1 cellular context compared by ENCODE assay signal in the genomic region with DNA sequence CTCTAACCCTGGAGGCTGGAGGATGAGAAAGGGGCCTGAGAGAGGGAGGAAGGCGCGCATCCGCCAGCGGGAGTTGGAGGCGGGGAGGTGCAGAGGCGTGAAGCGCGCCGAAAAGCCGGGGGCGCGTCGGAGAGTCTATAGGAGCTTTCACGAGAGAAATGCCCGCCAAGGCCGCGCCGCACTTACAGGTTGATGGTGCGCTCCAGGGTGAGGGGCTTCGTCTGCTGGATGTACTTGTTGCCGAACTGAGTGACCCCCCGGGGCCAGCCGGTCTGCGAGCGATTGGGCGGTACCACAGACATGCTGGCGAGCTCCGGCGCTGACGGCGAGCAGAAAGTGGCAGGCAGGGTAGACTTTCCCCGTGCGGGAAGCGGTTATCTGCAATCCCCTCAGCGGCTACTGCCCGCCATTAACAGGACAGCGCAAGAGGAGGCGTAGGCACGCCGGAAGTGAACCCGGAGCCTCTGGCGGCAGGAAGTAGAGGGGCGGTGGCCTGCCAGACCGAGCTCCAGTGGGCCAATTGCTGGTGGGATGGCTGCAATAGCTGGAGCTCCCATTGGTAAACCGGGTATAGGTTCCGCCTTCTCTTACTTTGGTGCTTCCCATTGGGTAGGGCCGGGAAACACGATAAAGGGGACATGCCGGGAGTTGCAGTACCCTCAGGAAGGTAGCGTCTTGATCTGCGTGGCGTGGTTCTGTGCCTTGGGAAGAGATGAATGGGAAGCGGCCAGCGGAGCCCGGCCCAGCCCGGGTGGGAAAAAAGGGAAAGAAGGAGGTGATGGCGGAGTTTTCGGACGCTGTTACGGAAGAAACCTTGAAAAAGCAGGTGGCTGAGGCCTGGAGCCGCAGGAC.
TF ChIP-seq lines count a peak whose summit lies in the region.

A gene (minus strand): TSS at position 432 of the 852 bp plus-strand sequence. CDS start 130 bp downstream, at position 302.
A gene (plus strand): TSS at position 654 of the 852 bp plus-strand sequence. CDS start 59 bp downstream, at position 713.

TF ChIP-seq in HepG2, 621 proteins besides CTCF, POLR2A, EP300 and RAD21 (continued from another document and continues in another):
- TF ChIP-seq, protein P1, sequence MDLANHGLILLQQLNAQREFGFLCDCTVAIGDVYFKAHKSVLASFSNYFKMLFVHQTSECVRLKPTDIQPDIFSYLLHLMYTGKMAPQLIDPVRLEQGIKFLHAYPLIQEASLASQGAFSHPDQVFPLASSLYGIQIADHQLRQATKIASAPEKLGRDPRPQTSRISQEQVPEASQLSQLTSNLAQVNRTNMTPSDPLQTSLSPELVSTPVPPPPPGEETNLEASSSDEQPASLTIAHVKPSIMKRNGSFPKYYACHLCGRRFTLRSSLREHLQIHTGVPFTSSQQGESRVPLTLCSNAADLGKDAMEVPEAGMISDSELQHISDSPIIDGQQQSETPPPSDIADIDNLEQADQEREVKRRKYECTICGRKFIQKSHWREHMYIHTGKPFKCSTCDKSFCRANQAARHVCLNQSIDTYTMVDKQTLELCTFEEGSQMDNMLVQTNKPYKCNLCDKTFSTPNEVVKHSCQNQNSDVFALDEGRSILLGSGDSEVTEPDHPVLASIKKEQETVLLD (CRISPR knock-in tag; IDR thresholded peaks at IDR 0.05; ENCODE audit: low read depth): 0 out of 2 replicates have a peak, but pooled peaks have one; percentile 20
- TF ChIP-seq MED13 (CRISPR knock-in tag; IDR thresholded peaks at IDR 0.05) (peak; percentile 60; the same call in 1 of the 2 replicates), MIER2 (CRISPR knock-in tag; IDR thresholded peaks at IDR 0.05) (no peak), TOPORS (CRISPR knock-in tag; IDR thresholded peaks at IDR 0.05) (no peak), NCOA5 (CRISPR knock-in tag; IDR thresholded peaks at IDR 0.05) (no peak), SPEN (CRISPR knock-in tag; IDR thresholded peaks at IDR 0.05; ENCODE audit: low read depth) (peak; percentile 76; the same call in 1 of the 2 replicates), TP53 (CRISPR knock-in tag; conservative IDR thresholded peaks at IDR 0.05) (0 out of 2 replicates have a peak, but pooled peaks have one; percentile 83), BHLHE40 (IDR thresholded peaks at IDR 0.05; ENCODE audit: low read length) (no peak), ZKSCAN5 (CRISPR knock-in tag; IDR thresholded peaks at IDR 0.05) (no peak), ZNF670 (CRISPR knock-in tag; IDR thresholded peaks at IDR 0.05; ENCODE audit: borderline replicate concordance) (0 out of 2 replicates have a peak, but pooled peaks have one; percentile 35), ZNF547 (CRISPR knock-in tag; IDR thresholded peaks at IDR 0.05) (no peak; the same call in 1 of the 2 replicates), DMAP1 (CRISPR knock-in tag; IDR thresholded peaks at IDR 0.05) (peak; percentile 83), SMAD9 (CRISPR knock-in tag; IDR thresholded peaks at IDR 0.05) (0 out of 2 replicates have a peak, but pooled peaks have one; percentile 26), DR1 (CRISPR knock-in tag; IDR thresholded peaks at IDR 0.05) (peak; percentile 89), ZSCAN12 (CRISPR knock-in tag; IDR thresholded peaks at IDR 0.05) (0 out of 2 replicates have a peak, but pooled peaks have one; percentile 58), RARA (CRISPR knock-in tag; IDR thresholded peaks at IDR 0.05) (no peak; the same call in none of the 2 replicates), ATAD3A (CRISPR knock-in tag; IDR thresholded peaks at IDR 0.05) (no peak), CBX5 (CRISPR knock-in tag; IDR thresholded peaks at IDR 0.05; ENCODE audit: borderline replicate concordance) (0 out of 2 replicates have a peak, but pooled peaks have one; percentile 1), ZFX (CRISPR knock-in tag; IDR thresholded peaks at IDR 0.05; ENCODE audit: low read depth) (peak; percentile 94), ZFY (CRISPR knock-in tag; IDR thresholded peaks at IDR 0.05) (peak; percentile 92), RXRB (CRISPR knock-in tag; IDR thresholded peaks at IDR 0.05; ENCODE audit: borderline replicate concordance) (no peak), HNRNPH1 (optimal IDR thresholded peaks at IDR 0.05; ENCODE audit: low read depth, low read length) (no peak), HNRNPUL1 (IDR thresholded peaks at IDR 0.05; ENCODE audit: low read depth, low read length) (no peak), GABPA (IDR thresholded peaks at IDR 0.05; ENCODE audit: low read depth, low read length) (peak; percentile 92), GABPA (CRISPR knock-in tag; IDR thresholded peaks at IDR 0.05; ENCODE audit: low read depth) (peak; percentile 98), NFE2 (CRISPR knock-in tag; IDR thresholded peaks at IDR 0.05) (no peak), KDM1A (CRISPR knock-in tag; IDR thresholded peaks at IDR 0.05) (no peak), GTF3A (CRISPR knock-in tag; conservative IDR thresholded peaks at IDR 0.05) (no peak), MXI1 (IDR thresholded peaks at IDR 0.05; ENCODE audit: borderline replicate concordance, low read depth, low read length) (peak; percentile 89; the same call in 2 of the 3 replicates), SALL1 (CRISPR knock-in tag; IDR thresholded peaks at IDR 0.05) (peak; percentile 72), ZBTB3 (CRISPR knock-in tag; IDR thresholded peaks at IDR 0.05; ENCODE audit: borderline replicate concordance, low read depth) (no peak), ZNF296 (CRISPR knock-in tag; conservative IDR thresholded peaks at IDR 0.05) (no peak), ZNF143 (CRISPR knock-in tag; IDR thresholded peaks at IDR 0.05) (peak; percentile 88), HDAC2 (CRISPR knock-in tag; IDR thresholded peaks at IDR 0.05) (peak; percentile 41; the same call in 1 of the 2 replicates), JDP2 (CRISPR knock-in tag; IDR thresholded peaks at IDR 0.05; ENCODE audit: borderline replicate concordance) (no peak), ZNF792 (CRISPR knock-in tag; IDR thresholded peaks at IDR 0.05) (no peak), ZNF34 (CRISPR knock-in tag; IDR thresholded peaks at IDR 0.05; ENCODE audit: borderline replicate concordance) (no peak), FLYWCH1 (CRISPR knock-in tag; IDR thresholded peaks at IDR 0.05) (no peak)
- TF ChIP-seq, protein P2, sequence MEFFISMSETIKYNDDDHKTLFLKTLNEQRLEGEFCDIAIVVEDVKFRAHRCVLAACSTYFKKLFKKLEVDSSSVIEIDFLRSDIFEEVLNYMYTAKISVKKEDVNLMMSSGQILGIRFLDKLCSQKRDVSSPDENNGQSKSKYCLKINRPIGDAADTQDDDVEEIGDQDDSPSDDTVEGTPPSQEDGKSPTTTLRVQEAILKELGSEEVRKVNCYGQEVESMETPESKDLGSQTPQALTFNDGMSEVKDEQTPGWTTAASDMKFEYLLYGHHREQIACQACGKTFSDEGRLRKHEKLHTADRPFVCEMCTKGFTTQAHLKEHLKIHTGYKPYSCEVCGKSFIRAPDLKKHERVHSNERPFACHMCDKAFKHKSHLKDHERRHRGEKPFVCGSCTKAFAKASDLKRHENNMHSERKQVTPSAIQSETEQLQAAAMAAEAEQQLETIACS (CRISPR knock-in tag; IDR thresholded peaks at IDR 0.05): peak; percentile 5; the same call in 1 of the 2 replicates
- TF ChIP-seq, protein P3, sequence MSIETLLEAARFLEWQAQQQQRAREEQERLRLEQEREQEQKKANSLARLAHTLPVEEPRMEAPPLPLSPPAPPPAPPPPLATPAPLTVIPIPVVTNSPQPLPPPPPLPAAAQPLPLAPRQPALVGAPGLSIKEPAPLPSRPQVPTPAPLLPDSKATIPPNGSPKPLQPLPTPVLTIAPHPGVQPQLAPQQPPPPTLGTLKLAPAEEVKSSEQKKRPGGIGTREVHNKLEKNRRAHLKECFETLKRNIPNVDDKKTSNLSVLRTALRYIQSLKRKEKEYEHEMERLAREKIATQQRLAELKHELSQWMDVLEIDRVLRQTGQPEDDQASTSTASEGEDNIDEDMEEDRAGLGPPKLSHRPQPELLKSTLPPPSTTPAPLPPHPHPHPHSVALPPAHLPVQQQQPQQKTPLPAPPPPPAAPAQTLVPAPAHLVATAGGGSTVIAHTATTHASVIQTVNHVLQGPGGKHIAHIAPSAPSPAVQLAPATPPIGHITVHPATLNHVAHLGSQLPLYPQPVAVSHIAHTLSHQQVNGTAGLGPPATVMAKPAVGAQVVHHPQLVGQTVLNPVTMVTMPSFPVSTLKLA (IDR thresholded peaks at IDR 0.05): peak; percentile 20; the same call in 1 of the 2 replicates
- TF ChIP-seq, protein P4, sequence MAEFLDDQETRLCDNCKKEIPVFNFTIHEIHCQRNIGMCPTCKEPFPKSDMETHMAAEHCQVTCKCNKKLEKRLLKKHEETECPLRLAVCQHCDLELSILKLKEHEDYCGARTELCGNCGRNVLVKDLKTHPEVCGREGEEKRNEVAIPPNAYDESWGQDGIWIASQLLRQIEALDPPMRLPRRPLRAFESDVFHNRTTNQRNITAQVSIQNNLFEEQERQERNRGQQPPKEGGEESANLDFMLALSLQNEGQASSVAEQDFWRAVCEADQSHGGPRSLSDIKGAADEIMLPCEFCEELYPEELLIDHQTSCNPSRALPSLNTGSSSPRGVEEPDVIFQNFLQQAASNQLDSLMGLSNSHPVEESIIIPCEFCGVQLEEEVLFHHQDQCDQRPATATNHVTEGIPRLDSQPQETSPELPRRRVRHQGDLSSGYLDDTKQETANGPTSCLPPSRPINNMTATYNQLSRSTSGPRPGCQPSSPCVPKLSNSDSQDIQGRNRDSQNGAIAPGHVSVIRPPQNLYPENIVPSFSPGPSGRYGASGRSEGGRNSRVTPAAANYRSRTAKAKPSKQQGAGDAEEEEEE (CRISPR knock-in tag; IDR thresholded peaks at IDR 0.05; ENCODE audit: borderline replicate concordance): 0 out of 2 replicates have a peak, but pooled peaks have one; percentile 35
- TF ChIP-seq, protein P5, sequence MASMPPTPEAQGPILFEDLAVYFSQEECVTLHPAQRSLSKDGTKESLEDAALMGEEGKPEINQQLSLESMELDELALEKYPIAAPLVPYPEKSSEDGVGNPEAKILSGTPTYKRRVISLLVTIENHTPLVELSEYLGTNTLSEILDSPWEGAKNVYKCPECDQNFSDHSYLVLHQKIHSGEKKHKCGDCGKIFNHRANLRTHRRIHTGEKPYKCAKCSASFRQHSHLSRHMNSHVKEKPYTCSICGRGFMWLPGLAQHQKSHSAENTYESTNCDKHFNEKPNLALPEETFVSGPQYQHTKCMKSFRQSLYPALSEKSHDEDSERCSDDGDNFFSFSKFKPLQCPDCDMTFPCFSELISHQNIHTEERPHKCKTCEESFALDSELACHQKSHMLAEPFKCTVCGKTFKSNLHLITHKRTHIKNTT (CRISPR knock-in tag; IDR thresholded peaks at IDR 0.05): no peak
- TF ChIP-seq, protein P6, sequence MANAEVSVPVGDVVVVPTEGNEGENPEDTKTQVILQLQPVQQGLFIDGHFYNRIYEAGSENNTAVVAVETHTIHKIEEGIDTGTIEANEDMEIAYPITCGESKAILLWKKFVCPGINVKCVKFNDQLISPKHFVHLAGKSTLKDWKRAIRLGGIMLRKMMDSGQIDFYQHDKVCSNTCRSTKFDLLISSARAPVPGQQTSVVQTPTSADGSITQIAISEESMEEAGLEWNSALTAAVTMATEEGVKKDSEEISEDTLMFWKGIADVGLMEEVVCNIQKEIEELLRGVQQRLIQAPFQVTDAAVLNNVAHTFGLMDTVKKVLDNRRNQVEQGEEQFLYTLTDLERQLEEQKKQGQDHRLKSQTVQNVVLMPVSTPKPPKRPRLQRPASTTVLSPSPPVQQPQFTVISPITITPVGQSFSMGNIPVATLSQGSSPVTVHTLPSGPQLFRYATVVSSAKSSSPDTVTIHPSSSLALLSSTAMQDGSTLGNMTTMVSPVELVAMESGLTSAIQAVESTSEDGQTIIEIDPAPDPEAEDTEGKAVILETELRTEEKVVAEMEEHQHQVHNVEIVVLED (CRISPR knock-in tag; IDR thresholded peaks at IDR 0.05; ENCODE audit: borderline replicate concordance): peak; percentile 97
- TF ChIP-seq, protein P7, sequence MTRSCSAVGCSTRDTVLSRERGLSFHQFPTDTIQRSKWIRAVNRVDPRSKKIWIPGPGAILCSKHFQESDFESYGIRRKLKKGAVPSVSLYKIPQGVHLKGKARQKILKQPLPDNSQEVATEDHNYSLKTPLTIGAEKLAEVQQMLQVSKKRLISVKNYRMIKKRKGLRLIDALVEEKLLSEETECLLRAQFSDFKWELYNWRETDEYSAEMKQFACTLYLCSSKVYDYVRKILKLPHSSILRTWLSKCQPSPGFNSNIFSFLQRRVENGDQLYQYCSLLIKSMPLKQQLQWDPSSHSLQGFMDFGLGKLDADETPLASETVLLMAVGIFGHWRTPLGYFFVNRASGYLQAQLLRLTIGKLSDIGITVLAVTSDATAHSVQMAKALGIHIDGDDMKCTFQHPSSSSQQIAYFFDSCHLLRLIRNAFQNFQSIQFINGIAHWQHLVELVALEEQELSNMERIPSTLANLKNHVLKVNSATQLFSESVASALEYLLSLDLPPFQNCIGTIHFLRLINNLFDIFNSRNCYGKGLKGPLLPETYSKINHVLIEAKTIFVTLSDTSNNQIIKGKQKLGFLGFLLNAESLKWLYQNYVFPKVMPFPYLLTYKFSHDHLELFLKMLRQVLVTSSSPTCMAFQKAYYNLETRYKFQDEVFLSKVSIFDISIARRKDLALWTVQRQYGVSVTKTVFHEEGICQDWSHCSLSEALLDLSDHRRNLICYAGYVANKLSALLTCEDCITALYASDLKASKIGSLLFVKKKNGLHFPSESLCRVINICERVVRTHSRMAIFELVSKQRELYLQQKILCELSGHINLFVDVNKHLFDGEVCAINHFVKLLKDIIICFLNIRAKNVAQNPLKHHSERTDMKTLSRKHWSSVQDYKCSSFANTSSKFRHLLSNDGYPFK (CRISPR knock-in tag; IDR thresholded peaks at IDR 0.05; ENCODE audit: borderline replicate concordance): peak; percentile 99
- TF ChIP-seq, protein P8, sequence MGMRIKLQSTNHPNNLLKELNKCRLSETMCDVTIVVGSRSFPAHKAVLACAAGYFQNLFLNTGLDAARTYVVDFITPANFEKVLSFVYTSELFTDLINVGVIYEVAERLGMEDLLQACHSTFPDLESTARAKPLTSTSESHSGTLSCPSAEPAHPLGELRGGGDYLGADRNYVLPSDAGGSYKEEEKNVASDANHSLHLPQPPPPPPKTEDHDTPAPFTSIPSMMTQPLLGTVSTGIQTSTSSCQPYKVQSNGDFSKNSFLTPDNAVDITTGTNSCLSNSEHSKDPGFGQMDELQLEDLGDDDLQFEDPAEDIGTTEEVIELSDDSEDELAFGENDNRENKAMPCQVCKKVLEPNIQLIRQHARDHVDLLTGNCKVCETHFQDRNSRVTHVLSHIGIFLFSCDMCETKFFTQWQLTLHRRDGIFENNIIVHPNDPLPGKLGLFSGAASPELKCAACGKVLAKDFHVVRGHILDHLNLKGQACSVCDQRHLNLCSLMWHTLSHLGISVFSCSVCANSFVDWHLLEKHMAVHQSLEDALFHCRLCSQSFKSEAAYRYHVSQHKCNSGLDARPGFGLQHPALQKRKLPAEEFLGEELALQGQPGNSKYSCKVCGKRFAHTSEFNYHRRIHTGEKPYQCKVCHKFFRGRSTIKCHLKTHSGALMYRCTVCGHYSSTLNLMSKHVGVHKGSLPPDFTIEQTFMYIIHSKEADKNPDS (CRISPR knock-in tag; IDR thresholded peaks at IDR 0.05): peak; percentile 69; the same call in 1 of the 2 replicates
- TF ChIP-seq, protein P9, sequence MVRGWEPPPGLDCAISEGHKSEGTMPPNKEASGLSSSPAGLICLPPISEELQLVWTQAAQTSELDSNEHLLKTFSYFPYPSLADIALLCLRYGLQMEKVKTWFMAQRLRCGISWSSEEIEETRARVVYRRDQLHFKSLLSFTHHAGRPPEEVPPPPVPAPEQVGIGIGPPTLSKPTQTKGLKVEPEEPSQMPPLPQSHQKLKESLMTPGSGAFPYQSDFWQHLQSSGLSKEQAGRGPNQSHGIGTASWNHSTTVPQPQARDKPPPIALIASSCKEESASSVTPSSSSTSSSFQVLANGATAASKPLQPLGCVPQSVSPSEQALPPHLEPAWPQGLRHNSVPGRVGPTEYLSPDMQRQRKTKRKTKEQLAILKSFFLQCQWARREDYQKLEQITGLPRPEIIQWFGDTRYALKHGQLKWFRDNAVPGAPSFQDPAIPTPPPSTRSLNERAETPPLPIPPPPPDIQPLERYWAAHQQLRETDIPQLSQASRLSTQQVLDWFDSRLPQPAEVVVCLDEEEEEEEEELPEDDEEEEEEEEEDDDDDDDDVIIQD (CRISPR knock-in tag; IDR thresholded peaks at IDR 0.05; ENCODE audit: low read depth): peak; percentile 62; the same call in 1 of the 2 replicates
